In genomic region chr17:34980681-34981537, GRCh38 we compare ENCODE assay signal across 1 cellular context.
A peak's percentile ranks its signal among the peaks of the same experiment; 100 is the strongest.
TF ChIP-seq lines count a peak whose summit lies in the region.

No MANE protein-coding gene starts in this region.

TF ChIP-seq in K562, 482 proteins besides CTCF, POLR2A, EP300 and RAD21 (continued from another document):
- TF ChIP-seq CBX3 (IDR thresholded peaks at IDR 0.05; ENCODE audit: borderline replicate concordance in 1 of 2, low read length in 2 of 2), result 0 out of 3 replicates have a peak, but pooled peaks of 1 of the 2 experiments have one; percentile 13
- TF ChIP-seq HINFP (tag; conservative IDR thresholded peaks at IDR 0.05; ENCODE audit: low read depth), result no peak
- TF ChIP-seq BCOR (IDR thresholded peaks at IDR 0.05), result no peak
- no peak for TF ChIP-seq ATF3 (IDR thresholded peaks at IDR 0.05)
- TF ChIP-seq ATF3 (CRISPR knock-in tag; conservative IDR thresholded peaks at IDR 0.05), result no peak
- TF ChIP-seq MYBL2 (IDR thresholded peaks at IDR 0.05; ENCODE audit: low read depth), result no peak
- TF ChIP-seq MYBL2 (CRISPR knock-in tag; IDR thresholded peaks at IDR 0.05; ENCODE audit: borderline replicate concordance), result no peak
- TF ChIP-seq ZBTB49 (CRISPR knock-in tag; IDR thresholded peaks at IDR 0.05; ENCODE audit: borderline replicate concordance), result no peak
- no peak for TF ChIP-seq ZNF512 (tag; IDR thresholded peaks at IDR 0.05)
- no peak for TF ChIP-seq LCOR (CRISPR knock-in tag; IDR thresholded peaks at IDR 0.05)
- TF ChIP-seq PHB2 (IDR thresholded peaks at IDR 0.05; ENCODE audit: low read depth), result no peak
- TF ChIP-seq HEY1 (CRISPR knock-in tag; IDR thresholded peaks at IDR 0.05; ENCODE audit: borderline replicate concordance), result no peak
- TF ChIP-seq TAF7 (tag; IDR thresholded peaks at IDR 0.05), result peak; percentile 75
- 0 out of 2 replicates have a peak, but pooled peaks have one; percentile 60 for TF ChIP-seq FOXP1 (CRISPR knock-in tag; IDR thresholded peaks at IDR 0.05)
- TF ChIP-seq NFYB (IDR thresholded peaks at IDR 0.05; ENCODE audit: extremely low read depth, insufficient read length), result no peak
- no peak; the same call in 1 of the 2 replicates for TF ChIP-seq TARDBP (IDR thresholded peaks at IDR 0.05)
- TF ChIP-seq CHD2 (IDR thresholded peaks at IDR 0.05; ENCODE audit: low read depth, low read length), result no peak
- TF ChIP-seq SIRT6 (IDR thresholded peaks at IDR 0.05; ENCODE audit: low read depth, low read length), result no peak
- no peak for TF ChIP-seq POLR2AphosphoS2 (IDR thresholded peaks at IDR 0.05; ENCODE audit: low read length)
- no peak for TF ChIP-seq ZNF143 (CRISPR knock-in tag; IDR thresholded peaks at IDR 0.05)
- TF ChIP-seq ZNF395 (CRISPR knock-in tag; IDR thresholded peaks at IDR 0.05), result 0 out of 2 replicates have a peak, but pooled peaks have one; percentile 43
- no peak for TF ChIP-seq MAFF (IDR thresholded peaks at IDR 0.05; ENCODE audit: low read length)
- no peak for TF ChIP-seq DEAF1 (CRISPR knock-in tag; IDR thresholded peaks at IDR 0.05)
- TF ChIP-seq ZNF707 (CRISPR knock-in tag; conservative IDR thresholded peaks at IDR 0.05), result no peak
- TF ChIP-seq ZNF699 (CRISPR knock-in tag; IDR thresholded peaks at IDR 0.05; ENCODE audit: insufficient replicate concordance), result no peak
- no peak for TF ChIP-seq MCM2 (IDR thresholded peaks at IDR 0.05; ENCODE audit: low read depth)
- TF ChIP-seq ARID3B (CRISPR knock-in tag; IDR thresholded peaks at IDR 0.05; ENCODE audit: borderline replicate concordance), result no peak
- TF ChIP-seq RERE (CRISPR knock-in tag; IDR thresholded peaks at IDR 0.05; ENCODE audit: borderline replicate concordance), result no peak
